ENCODE assay signal across 25 cellular contexts in the genomic region with DNA sequence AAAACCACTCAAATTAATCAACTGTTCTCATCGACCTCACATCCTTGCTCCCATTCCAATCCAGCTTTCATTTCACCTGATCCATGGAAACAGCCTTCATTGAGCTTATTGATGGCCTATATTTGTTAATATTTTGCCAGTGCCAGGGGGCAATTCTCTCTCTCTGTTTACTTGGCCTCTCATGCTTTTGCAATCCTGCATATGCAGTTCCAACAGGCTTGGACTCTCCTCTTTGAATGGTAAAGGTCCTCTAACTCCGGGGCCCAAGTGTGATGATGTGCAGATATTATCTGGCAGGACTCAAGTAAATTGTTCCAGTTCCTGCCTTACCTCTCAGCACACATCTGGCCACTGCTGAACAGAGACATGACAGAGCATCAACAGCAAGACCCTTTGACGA.
DNase-seq lines count a peak whose midpoint lies in the region; ATAC-seq, FAIRE-seq and TF ChIP-seq lines count a peak whose summit lies in the region.
"Had no signal": no experiment of that assay in that cellular context is flagged by ENCODE, and none has a peak within 500 bp of the region (broad histone marks: within the 10 kb centered on the region; RNA-seq: fewer than 3 reads in every experiment).

No MANE protein-coding gene starts in this region.

- no peak for TF ChIP-seq RAD21 in HepG2 (CRISPR knock-in tag; IDR thresholded peaks at IDR 0.05)

- H3K4me3 ChIP-seq in hepatocyte (no peak overlapping the region), HepG2 (replicated peaks in 1 of 3; ENCODE audit: insufficient read depth in 1 of 3, low read depth in 2 of 3, low read length in 3 of 3) (peak overlapping the region in 1 of 3 experiments; percentile 38; a peak in 1 of 6 replicates), right lobe of liver (peak overlapping the region in 1 of 3 donors; percentile 62)
- H3K4me3 ChIP-seq: BLaER1, GM12878 had no signal

- no peak overlapping the region for H3K4me2 ChIP-seq in hepatocyte
- peak overlapping the region; percentile 49 for H3K4me2 ChIP-seq in HepG2 (ENCODE audit: low read depth, low read length)
- H3K4me2 ChIP-seq: BLaER1 had no signal

- WGBS in hepatocyte (ENCODE audit: low lambda C conversion rate, missing lambda C conversion rate), result 36% methylated on average over 3 of the region's 3 CpGs
- 7% methylated on average over 3 of the region's 3 CpGs for WGBS in HepG2 (ENCODE audit: low lambda C conversion rate)
- WGBS in right lobe of liver (ENCODE audit: insufficient coverage, low coverage, low lambda C conversion rate, missing lambda C conversion rate), result 16% methylated on average over 3 of the region's 3 CpGs

- DNase-seq in hepatocyte (ENCODE audit: low spot score) (no peak), HepG2 (ENCODE audit: low spot score) (peak; percentile 30), right lobe of liver (peak in 1 of 3 donors; percentile 71), HuH-7 (ENCODE audit: low spot score) (no peak), posterior cingulate gyrus (no peak)
- DNase-seq in activated CD4-positive, alpha-beta T cell treated with anti-CD3 and anti-CD28 coated beads, Interleukin-2, amount 50 U/mL, for 48 hours, result no peak
- DNase-seq: 8988T; ACHN; BE2C; C1 segment of cervical spinal cord; Caco-2; Calu3; CD4-positive, alpha-beta memory T cell; CD4-positive, CD25-positive, alpha-beta regulatory T cell; CD8-positive, alpha-beta memory T cell; DND-41; EL; GDM1 had no signal

- no peaks in the 10 kb centered on the region for H3K9me2 ChIP-seq in hepatocyte (replicated peaks; ENCODE audit: insufficient read depth)

- in situ Hi-C loops in HepG2 (cut with HindIII; ENCODE audit: extremely low pct_ligation_motif_present, low pct_unique_long_range_greater_than_20kb), result no loop called here

- TF ChIP-seq CTCF in hepatocyte (IDR thresholded peaks at IDR 0.05; ENCODE audit: poor library complexity) (no peak), HepG2 (CRISPR knock-in tag; IDR thresholded peaks at IDR 0.05) (no peak), right lobe of liver (IDR thresholded peaks at IDR 0.05) (no peak)

- H3K9me3 ChIP-seq in hepatocyte (ENCODE audit: low read depth) (no peaks in the 10 kb centered on the region), HepG2 (ENCODE audit: low read length) (peaks cover 10% of the 10 kb centered on the region), right lobe of liver (no peaks in the 10 kb centered on the region)
- H3K9me3 ChIP-seq: BE2C had no signal

- H3K27ac ChIP-seq in hepatocyte, result peak overlapping the region; percentile 59
- H3K27ac ChIP-seq in HepG2 (ENCODE audit: extremely low read length, insufficient read depth, low read length), result peak overlapping the region; percentile 67
- peak overlapping the region in 2 of 3 donors; percentile 30 to 79 for H3K27ac ChIP-seq in right lobe of liver
- H3K27ac ChIP-seq: BLaER1 had no signal

- H3K27me3 ChIP-seq in hepatocyte, result no peaks in the 10 kb centered on the region
- H3K27me3 ChIP-seq in HepG2 (ENCODE audit: control insufficient read depth in 1 of 2, insufficient read depth in 2 of 2, low read length in 2 of 2), result no peaks in the 10 kb centered on the region
- no peaks in the 10 kb centered on the region for H3K27me3 ChIP-seq in right lobe of liver
- H3K27me3 ChIP-seq: BE2C, BLaER1 had no signal

- TF ChIP-seq EP300 in HepG2 (IDR thresholded peaks at IDR 0.05; ENCODE audit: low read depth in 2 of 2, low read length in 2 of 2), result peak in 1 of 2 experiments; percentile 63; a peak in 1 of 4 replicates
- no peak for TF ChIP-seq EP300 in HepG2 (CRISPR knock-in tag; IDR thresholded peaks at IDR 0.05; ENCODE audit: borderline replicate concordance)

- intact Hi-C loops in HepG2 (cut with micrococcal nuclease; ENCODE audit: unreplicated experiment), result no loop called here
- intact Hi-C loops in right lobe of liver (cut with DNase I), result no loop called here
- intact Hi-C loops in posterior cingulate gyrus (cut with DNase I), result no loop called here

- POLR2A ChIA-PET in HepG2 (lab: Yijun Ruan, JAX), result no interaction called here

- H3K4me1 ChIP-seq in hepatocyte (ENCODE audit: insufficient read depth) (no peaks in the 10 kb centered on the region), HepG2 (ENCODE audit: insufficient read depth, low read length) (peaks cover 46% of the 10 kb centered on the region), right lobe of liver (peaks cover 0 to 29% (median 14%) of the 10 kb centered on the region in 4 donors)
- H3K4me1 ChIP-seq: BE2C, BLaER1, Caco-2 had no signal

- H3K9ac ChIP-seq in HepG2 (ENCODE audit: insufficient read depth, low read depth, low read length), result no peak overlapping the region
- H3K9ac ChIP-seq: BLaER1 had no signal

- ATAC-seq in HepG2 (peak; percentile 87), right lobe of liver (peak; percentile 76 to 96 (median 95)), HG02588 (IDR thresholded peaks at IDR 0.05; ENCODE audit: unreplicated experiment) (no peak)
- ATAC-seq: GM12878 had no signal

- no peak overlapping the region for H2AFZ ChIP-seq in hepatocyte
- H2AFZ ChIP-seq in HepG2 (ENCODE audit: low read length), result no peak overlapping the region

- CTCF ChIA-PET in HepG2 (lab: Yijun Ruan, JAX; ENCODE audit: low intra/inter-chr PET ratio, low total read pairs), result no interaction called here

- peak; percentile 23 for FAIRE-seq in HepG2 (lab: Jason Lieb, UNC)
- FAIRE-seq: A204.1, D721Med, GM12878, GM12892, GM18507 had no signal

- no TSS peak for BruUV-seq in HepG2 (replicated peaks; lab: Mats Ljungman, UMichigan)

- H3K79me2 ChIP-seq in hepatocyte (no peaks in the 10 kb centered on the region), HepG2 (ENCODE audit: insufficient read depth, low read length) (no peaks in the 10 kb centered on the region)

- H4K20me1 ChIP-seq in hepatocyte (ENCODE audit: insufficient read depth, poor library complexity, severe bottlenecking) (no peaks in the 10 kb centered on the region), HepG2 (ENCODE audit: insufficient read depth, low read length) (no peaks in the 10 kb centered on the region)
- H4K20me1 ChIP-seq: BLaER1 had no signal

- TF ChIP-seq POLR2A in HepG2 (IDR thresholded peaks at IDR 0.05; ENCODE audit: insufficient read depth in 1 of 2, low read depth in 2 of 2, low read length in 2 of 2) (no peak), right lobe of liver (IDR thresholded peaks at IDR 0.05) (no peak)

- H3K36me3 ChIP-seq in hepatocyte (replicated peaks; ENCODE audit: insufficient read depth, low read depth), result no peaks in the 10 kb centered on the region
- no peaks in the 10 kb centered on the region for H3K36me3 ChIP-seq in HepG2 (replicated peaks in 1 of 2; ENCODE audit: control insufficient read depth in 1 of 2, insufficient read depth in 2 of 2, low read length in 2 of 2)
- no peaks in the 10 kb centered on the region for H3K36me3 ChIP-seq in right lobe of liver
- H3K36me3 ChIP-seq: BE2C, BLaER1 had no signal

TF ChIP-seq in HepG2, 621 proteins besides CTCF, POLR2A, EP300 and RAD21 (continues in another document):
- no peak for TF ChIP-seq NFYB (CRISPR knock-in tag; IDR thresholded peaks at IDR 0.05)
- TF ChIP-seq GTF2F1 (IDR thresholded peaks at IDR 0.05; ENCODE audit: low read length), result no peak
- no peak for TF ChIP-seq ZNF431 (CRISPR knock-in tag; IDR thresholded peaks at IDR 0.05; ENCODE audit: borderline replicate concordance, low read depth)
- TF ChIP-seq SALL1 (CRISPR knock-in tag; IDR thresholded peaks at IDR 0.05), result peak; percentile 62; the same call in 1 of the 2 replicates
- no peak for TF ChIP-seq ZNF841 (CRISPR knock-in tag; IDR thresholded peaks at IDR 0.05; ENCODE audit: borderline replicate concordance)
- TF ChIP-seq ZNF589 (CRISPR knock-in tag; conservative IDR thresholded peaks at IDR 0.05), result no peak
- no peak for TF ChIP-seq PAWR (CRISPR knock-in tag; IDR thresholded peaks at IDR 0.05; ENCODE audit: borderline replicate concordance)
- TF ChIP-seq ISL2 (CRISPR knock-in tag; IDR thresholded peaks at IDR 0.05), result 0 out of 2 replicates have a peak, but pooled peaks have one; percentile 32
- TF ChIP-seq CBX1 (IDR thresholded peaks at IDR 0.05; ENCODE audit: low read depth), result no peak
- no peak for TF ChIP-seq IKZF1 (IDR thresholded peaks at IDR 0.05)
- TF ChIP-seq DPF2 (CRISPR knock-in tag; IDR thresholded peaks at IDR 0.05; ENCODE audit: borderline replicate concordance, low read depth), result 0 out of 2 replicates have a peak, but pooled peaks have one; percentile 45
- TF ChIP-seq, protein P1, sequence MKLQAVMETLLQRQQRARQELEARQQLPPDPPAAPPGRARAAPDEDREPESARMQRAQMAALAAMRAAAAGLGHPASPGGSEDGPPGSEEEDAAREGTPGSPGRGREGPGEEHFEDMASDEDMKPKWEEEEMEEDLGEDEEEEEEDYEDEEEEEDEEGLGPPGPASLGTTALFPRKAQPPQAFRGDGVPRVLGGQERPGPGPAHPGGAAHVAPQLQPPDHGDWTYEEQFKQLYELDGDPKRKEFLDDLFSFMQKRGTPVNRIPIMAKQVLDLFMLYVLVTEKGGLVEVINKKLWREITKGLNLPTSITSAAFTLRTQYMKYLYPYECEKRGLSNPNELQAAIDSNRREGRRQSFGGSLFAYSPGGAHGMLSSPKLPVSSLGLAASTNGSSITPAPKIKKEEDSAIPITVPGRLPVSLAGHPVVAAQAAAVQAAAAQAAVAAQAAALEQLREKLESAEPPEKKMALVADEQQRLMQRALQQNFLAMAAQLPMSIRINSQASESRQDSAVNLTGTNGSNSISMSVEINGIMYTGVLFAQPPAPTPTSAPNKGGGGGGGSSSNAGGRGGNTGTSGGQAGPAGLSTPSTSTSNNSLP (IDR thresholded peaks at IDR 0.05; ENCODE audit: low read depth, low read length), result 0 out of 2 replicates have a peak, but pooled peaks have one; percentile 25
- TF ChIP-seq, protein P2, sequence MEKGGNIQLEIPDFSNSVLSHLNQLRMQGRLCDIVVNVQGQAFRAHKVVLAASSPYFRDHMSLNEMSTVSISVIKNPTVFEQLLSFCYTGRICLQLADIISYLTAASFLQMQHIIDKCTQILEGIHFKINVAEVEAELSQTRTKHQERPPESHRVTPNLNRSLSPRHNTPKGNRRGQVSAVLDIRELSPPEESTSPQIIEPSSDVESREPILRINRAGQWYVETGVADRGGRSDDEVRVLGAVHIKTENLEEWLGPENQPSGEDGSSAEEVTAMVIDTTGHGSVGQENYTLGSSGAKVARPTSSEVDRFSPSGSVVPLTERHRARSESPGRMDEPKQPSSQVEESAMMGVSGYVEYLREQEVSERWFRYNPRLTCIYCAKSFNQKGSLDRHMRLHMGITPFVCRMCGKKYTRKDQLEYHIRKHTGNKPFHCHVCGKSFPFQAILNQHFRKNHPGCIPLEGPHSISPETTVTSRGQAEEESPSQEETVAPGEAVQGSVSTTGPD (CRISPR knock-in tag; IDR thresholded peaks at IDR 0.05), result peak; percentile 65; the same call in 1 of the 2 replicates
- no peak for TF ChIP-seq RBM39 (IDR thresholded peaks at IDR 0.05; ENCODE audit: low read depth, low read length, poor library complexity, severe bottlenecking)
- no peak for TF ChIP-seq SOX6 (IDR thresholded peaks at IDR 0.05)
- peak; percentile 74 for TF ChIP-seq SOX6 (CRISPR knock-in tag; IDR thresholded peaks at IDR 0.05)
- no peak for TF ChIP-seq ZFY (CRISPR knock-in tag; IDR thresholded peaks at IDR 0.05)
- no peak for TF ChIP-seq JUN (CRISPR knock-in tag; IDR thresholded peaks at IDR 0.05)
- peak; percentile 76 for TF ChIP-seq CEBPG (CRISPR knock-in tag; IDR thresholded peaks at IDR 0.05)
